10 cellular contexts compared by ENCODE assay signal in genomic region chr15:58865420-58865880, GRCh38.
A peak's percentile ranks its signal among the peaks of the same experiment; 100 is the strongest.
DNase-seq lines count a peak whose midpoint lies in the region; ATAC-seq and TF ChIP-seq lines count a peak whose summit lies in the region.
"Had no signal": no experiment of that assay in that cellular context is flagged by ENCODE, and none has a peak within 500 bp of the region (broad histone marks: within the 10 kb centered on the region; RNA-seq: fewer than 3 reads in every experiment).

No MANE protein-coding gene starts in this region.

- ATAC-seq in GM19455 (IDR thresholded peaks at IDR 0.05; ENCODE audit: unreplicated experiment) (no peak), GM21526 (IDR thresholded peaks at IDR 0.05; ENCODE audit: low FRiP score, unreplicated experiment) (no peak), HG03521 (IDR thresholded peaks at IDR 0.05; ENCODE audit: unreplicated experiment) (no peak)

- H3K18ac ChIP-seq in neuronal stem cell (ENCODE audit: low read length), result peak overlapping the region; percentile 86

- peak overlapping the region; percentile 44 for H2BK15ac ChIP-seq in neuronal stem cell (ENCODE audit: low read length)

- no peaks in the 10 kb centered on the region for H3K79me1 ChIP-seq in neuronal stem cell (ENCODE audit: low read depth, low read length)

- H3K23ac ChIP-seq in neuronal stem cell (ENCODE audit: low read depth, low read length, poor library complexity), result peak overlapping the region; percentile 60

- DNase-seq in AG10803 (ENCODE audit: low read depth) (no peak), NCI-H226 (peak; percentile 57), fibroblast of the aortic adventitia (ENCODE audit: low read depth) (peak; percentile 17), neuronal stem cell (ENCODE audit: low spot score) (no peak), transverse colon (no peak)
- DNase-seq: effector CD8-positive, alpha-beta T cell had no signal

- TF ChIP-seq CTCF in AG10803 (conservative IDR thresholded peaks at IDR 0.05; ENCODE audit: low read length), result no peak
- TF ChIP-seq CTCF in fibroblast of the aortic adventitia (IDR thresholded peaks at IDR 0.05; ENCODE audit: insufficient read depth, low read length), result no peak
- TF ChIP-seq CTCF in transverse colon (IDR thresholded peaks at IDR 0.05), result no peak

- H3K9ac ChIP-seq in neuronal stem cell (ENCODE audit: low read depth, low read length, poor library complexity), result no peak overlapping the region

- no peak overlapping the region for H2BK12ac ChIP-seq in neuronal stem cell (ENCODE audit: low read length)

- H3K36me3 ChIP-seq in neuronal stem cell (replicated peaks in 1 of 2; ENCODE audit: control insufficient read depth in 2 of 2, insufficient read depth in 2 of 2, low read length in 2 of 2), result no peaks in the 10 kb centered on the region
- no peaks in the 10 kb centered on the region for H3K36me3 ChIP-seq in transverse colon

- H3K4me1 ChIP-seq in neuronal stem cell (ENCODE audit: control insufficient read depth in 2 of 2, insufficient read depth in 1 of 2, low read depth in 1 of 2, low read length in 2 of 2) (peaks cover 0 to 7% of the 10 kb centered on the region in 2 donors), transverse colon (peaks cover 0 to 7% (median 2%) of the 10 kb centered on the region in 4 donors)
- H3K4me1 ChIP-seq: Caco-2 had no signal

- peak overlapping the region; percentile 21 for H2BK5ac ChIP-seq in neuronal stem cell (ENCODE audit: low read length)

- H2AK5ac ChIP-seq in neuronal stem cell (ENCODE audit: low read depth, low read length), result no peak overlapping the region

- whole genome bisulfite sequencing in neuronal stem cell (ENCODE audit: extremely low coverage in 2 of 2, insufficient read length in 2 of 2, insufficient replicate concordance in 1 of 2), 2 donors, result no CpG with 5 or more reads among the region's 15 CpGs
- WGBS in transverse colon (ENCODE audit: low coverage in 1 of 2), 2 donors, result 72% methylated on average over 15 of the region's 15 CpGs; no CpG with 5 or more reads in 1 of the 2 donors

- H3K14ac ChIP-seq in neuronal stem cell (ENCODE audit: low read length), result peak overlapping the region; percentile 95

- H3K9me3 ChIP-seq in neuronal stem cell (replicated peaks in 1 of 2; ENCODE audit: control insufficient read depth in 2 of 2, insufficient read depth in 1 of 2, low read depth in 1 of 2, low read length in 2 of 2) (no peaks in the 10 kb centered on the region), transverse colon (no peaks in the 10 kb centered on the region)
- H3K9me3 ChIP-seq: Caco-2 had no signal

- no peak for TF ChIP-seq POLR2A in transverse colon (IDR thresholded peaks at IDR 0.05)

- H4K91ac ChIP-seq in neuronal stem cell (ENCODE audit: low read depth, low read length, poor library complexity), result no peak overlapping the region

- H2BK120ac ChIP-seq in neuronal stem cell (ENCODE audit: low read depth, low read length), result no peak overlapping the region

- no peak for TF ChIP-seq EP300 in transverse colon (IDR thresholded peaks at IDR 0.05; ENCODE audit: low read depth)

- H3K27me3 ChIP-seq in neuronal stem cell (ENCODE audit: control insufficient read depth in 3 of 3, insufficient read depth in 3 of 3, low read depth in 1 of 3, low read length in 3 of 3) (peaks cover 0 to 4% (median 0%) of the 10 kb centered on the region in 3 experiments), transverse colon (no peaks in the 10 kb centered on the region)

- in situ Hi-C loops in transverse colon (cut with MboI; ENCODE audit: low pct_ligation_motif_present in 1 of 4, low pct_unique_long_range_greater_than_20kb in 1 of 4, low sequenced_read_pairs in 3 of 4), result no loop called here

- intact Hi-C loops in transverse colon (cut with DNase I; ENCODE audit: low total_unique reads), result no loop called here

- peak overlapping the region; percentile 34 for H3K4me3 ChIP-seq in AG10803 (ENCODE audit: low read length)
- H3K4me3 ChIP-seq in fibroblast of the aortic adventitia (ENCODE audit: low read depth, low read length), result peak overlapping the region; percentile 48
- no peak overlapping the region for H3K4me3 ChIP-seq in neuronal stem cell (ENCODE audit: low read length in 2 of 2)
- peak overlapping the region in 2 of 4 donors; percentile 23 to 25 for H3K4me3 ChIP-seq in transverse colon

- H3K27ac ChIP-seq in neuronal stem cell (replicated peaks; ENCODE audit: low read length), result no peak overlapping the region
- H3K27ac ChIP-seq in transverse colon, result no peak overlapping the region

- H3K4me2 ChIP-seq in neuronal stem cell (ENCODE audit: insufficient read depth, low read length, poor library complexity, severe bottlenecking), result peak overlapping the region; percentile 29

- H3K4ac ChIP-seq in neuronal stem cell (ENCODE audit: low read length), result no peak overlapping the region

- no peak overlapping the region for H4K8ac ChIP-seq in neuronal stem cell (ENCODE audit: low read depth, low read length)

- H2AFZ ChIP-seq in neuronal stem cell (ENCODE audit: low read length), result peak overlapping the region; percentile 68

Comparison
In these comparisons a context has a peak if more than half of its experiments do, and no peak if none do; other contexts are left out.
1. DNase-seq: peak in NCI-H226 (single experiment) and fibroblast of the aortic adventitia (single experiment); none in AG10803 (single experiment), neuronal stem cell (single experiment) and transverse colon (single experiment).
2. H3K4me3 ChIP-seq: peak in AG10803 (single experiment) and fibroblast of the aortic adventitia (single experiment); none in neuronal stem cell (0 of 2).